ENCODE assay signal across 15 cellular contexts in the genomic region with DNA sequence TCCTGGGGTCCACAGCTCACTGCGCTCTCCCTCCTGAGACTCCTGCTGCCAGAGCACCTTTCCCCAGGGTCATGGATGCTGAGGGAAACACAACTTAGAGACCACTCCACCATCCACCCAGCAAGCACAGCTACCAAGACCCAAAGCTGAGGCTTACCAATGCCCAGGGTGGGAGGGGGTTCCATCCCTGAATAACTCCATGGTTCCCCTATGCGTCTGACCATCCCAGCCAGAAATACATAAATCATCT. TPM values are rescaled to one million over a fixed set of nuclear protein-coding genes. Genes with fewer than 3 reads are reported as not detected.
DNase-seq lines count a peak whose midpoint lies in the region; ATAC-seq lines count a peak whose summit lies in the region.
"Had no signal": no experiment of that assay in that cellular context is flagged by ENCODE, and none has a peak within 500 bp of the region (broad histone marks: within the 10 kb centered on the region; RNA-seq: fewer than 3 reads in every experiment).

No MANE protein-coding gene starts in this region.

- peak; percentile 9 for DNase-seq in stimulated activated CD4-positive, alpha-beta T cell treated with anti-CD3 and anti-CD28 coated beads, Interleukin-4, amount 100 ng/mL, for 24 hours
- no peak for DNase-seq in stimulated activated CD4-positive, alpha-beta T cell treated with anti-CD3 and anti-CD28 coated beads, Interleukin-2, amount 100 ng/mL, for 48 hours
- no peak for DNase-seq in activated CD4-positive, alpha-beta memory T cell treated with anti-CD3 and anti-CD28 coated beads, Interleukin-2, amount 10 ng/mL, durations not matched to agents 7 days and 5 days
- DNase-seq in immature natural killer cell (no peak), RKO (ENCODE audit: low spot score) (no peak), NCI-H345 (lab: John Stamatoyannopoulos, UW) (no peak), NOMO-1 (lab: John Stamatoyannopoulos, UW; ENCODE audit: unreplicated experiment in 2 of 2) (no peak)
- DNase-seq: activated CD4-positive, alpha-beta T cell treated with anti-CD3 and anti-CD28 coated beads for 48 hours; central memory CD4-positive, alpha-beta T cell; left ventricle myocardium superior; NCI-H187 treated with DMSO at 0.1 percent for 48 hours; NCI-H526 treated with DMSO at 0.1 percent for 48 hours; stimulated activated CD4-positive, alpha-beta T cell treated with anti-CD3 and anti-CD28 coated beads, Interleukin-1b, Interleukin-23, amount 100 ng/mL, for 48 hours; T1000 had no signal

- H3K4me1 Mint-ChIP-seq in activated CD4-positive, alpha-beta memory T cell treated with anti-CD3 and anti-CD28 coated beads, Interleukin-2, amount 10 ng/mL, durations not matched to agents 7 days and 5 days, result peaks cover 89% of the 10 kb centered on the region
- peaks cover 81 to 96% of the 10 kb centered on the region in 2 donors for H3K4me1 Mint-ChIP-seq in immature natural killer cell

- no peak for ATAC-seq in GM18519 (IDR thresholded peaks at IDR 0.05; ENCODE audit: low FRiP score, unreplicated experiment)
- ATAC-seq: left ventricle myocardium superior had no signal

- peaks cover 68% of the 10 kb centered on the region for H3K36me3 Mint-ChIP-seq in activated CD4-positive, alpha-beta memory T cell treated with anti-CD3 and anti-CD28 coated beads, Interleukin-2, amount 10 ng/mL, durations not matched to agents 7 days and 5 days (ENCODE audit: low read depth)
- peaks cover 16 to 41% (median 20%) of the 10 kb centered on the region in 3 donors for H3K36me3 Mint-ChIP-seq in immature natural killer cell

- POLR2A ChIA-PET in activated CD4-positive, alpha-beta memory T cell treated with anti-CD3 and anti-CD28 coated beads, Interleukin-2, amount 10 ng/mL, durations not matched to agents 7 days and 5 days (lab: Charles Lee), result interaction anchor here (0.8 to 26.6 kb wide), 13 partner anchors 13 to 810 kb away, joined by 3 to 1110 read pairs (median 4); a partner anchor contains a TSS

- CTCF ChIA-PET in activated CD4-positive, alpha-beta memory T cell treated with anti-CD3 and anti-CD28 coated beads, Interleukin-2, amount 10 ng/mL, durations not matched to agents 7 days and 5 days (lab: Charles Lee), result interaction anchor here (1.0 to 7.9 kb wide), 12 partner anchors 9 to 707 kb away, joined by 3 to 55 read pairs (median 4); no protein-coding TSS in a partner anchor

- H3K4me3 Mint-ChIP-seq in activated CD4-positive, alpha-beta memory T cell treated with anti-CD3 and anti-CD28 coated beads, Interleukin-2, amount 10 ng/mL, durations not matched to agents 7 days and 5 days, result peak overlapping the region; percentile 69
- H3K4me3 Mint-ChIP-seq in immature natural killer cell, result peak overlapping the region in 1 of 5 donors; percentile 7

- peak overlapping the region; percentile 97 for H3K27ac Mint-ChIP-seq in activated CD4-positive, alpha-beta memory T cell treated with anti-CD3 and anti-CD28 coated beads, Interleukin-2, amount 10 ng/mL, durations not matched to agents 7 days and 5 days
- peak overlapping the region; percentile 98 to 100 (median 99) for H3K27ac Mint-ChIP-seq in immature natural killer cell

- H3K27me3 Mint-ChIP-seq in activated CD4-positive, alpha-beta memory T cell treated with anti-CD3 and anti-CD28 coated beads, Interleukin-2, amount 10 ng/mL, durations not matched to agents 7 days and 5 days, result peaks cover 2% of the 10 kb centered on the region
- peaks cover 12 to 25% (median 25%) of the 10 kb centered on the region in 3 donors for H3K27me3 Mint-ChIP-seq in immature natural killer cell (ENCODE audit: low read depth in 3 of 3)

- H3K9me3 Mint-ChIP-seq in activated CD4-positive, alpha-beta memory T cell treated with anti-CD3 and anti-CD28 coated beads, Interleukin-2, amount 10 ng/mL, durations not matched to agents 7 days and 5 days, result no peaks in the 10 kb centered on the region
- peaks cover 0 to 4% (median 2%) of the 10 kb centered on the region in 6 donors for H3K9me3 Mint-ChIP-seq in immature natural killer cell

RNA-seq across cellular contexts. Expression of a gene that starts 36.3 kb away (rescaled TPM):
- 100 to 1,000 TPM; 160 to 167 TPM for total RNA-seq in activated CD4-positive, alpha-beta memory T cell treated with anti-CD3 and anti-CD28 coated beads, Interleukin-2, amount 10 ng/mL, durations not matched to agents 7 days and 5 days
- 100 to 1,000 TPM; 602 to 622 (median 602) TPM for polyA plus RNA-seq in immature natural killer cell

RNA-seq across cellular contexts. Expression of a gene that starts 45.3 kb away (rescaled TPM):
- 10 to 100 TPM; 16.7 to 20.7 TPM for total RNA-seq in activated CD4-positive, alpha-beta memory T cell treated with anti-CD3 and anti-CD28 coated beads, Interleukin-2, amount 10 ng/mL, durations not matched to agents 7 days and 5 days
- polyA plus RNA-seq in immature natural killer cell, result 10 to 100 TPM; 16.2 to 37.5 (median 30.8) TPM
